8 cellular contexts compared by ENCODE assay signal in the genomic region with DNA sequence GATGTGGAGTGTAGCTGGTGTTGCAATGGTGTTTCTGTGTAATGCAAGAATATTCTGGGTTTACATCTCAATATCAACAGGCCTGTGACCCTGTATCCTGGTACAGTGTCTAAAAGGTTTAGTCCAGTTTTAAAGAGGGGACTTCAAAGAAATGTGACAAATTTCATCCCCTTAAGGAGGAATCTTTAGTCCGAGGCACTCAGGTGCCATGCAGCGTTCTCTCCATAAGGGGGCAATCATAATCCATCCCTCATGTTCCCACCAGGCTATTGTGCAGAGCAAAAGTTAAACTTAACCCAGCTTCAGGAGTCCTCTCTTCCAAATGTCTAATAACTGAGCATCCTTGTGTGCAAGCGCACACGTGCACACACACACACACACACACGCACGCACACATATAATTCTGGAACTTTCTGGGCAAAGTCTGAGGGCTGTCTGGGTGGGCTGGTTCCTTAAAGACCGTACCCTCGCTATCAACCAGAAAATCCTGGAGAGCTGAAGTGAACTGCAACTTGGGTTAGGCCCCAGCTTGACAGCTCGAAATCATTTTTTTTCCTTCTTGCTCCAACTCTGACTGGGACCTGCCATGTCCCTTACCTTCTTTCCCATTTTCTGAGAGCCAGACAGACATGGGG. TPM values are rescaled to one million over a fixed set of nuclear protein-coding genes. Genes with fewer than 3 reads are reported as not detected.
DNase-seq lines count a peak whose midpoint lies in the region; ATAC-seq, FAIRE-seq and TF ChIP-seq lines count a peak whose summit lies in the region.

No MANE protein-coding gene starts in this region.

- H3K36me3 ChIP-seq in K562 (ENCODE audit: control insufficient read depth, insufficient read depth, low read length) = no peaks in the 10 kb centered on the region
- H3K36me3 ChIP-seq in kidney (ENCODE audit: control insufficient read depth in 1 of 2, insufficient read depth in 2 of 2, low read length in 2 of 2) = no peaks in the 10 kb centered on the region

- no peaks in the 10 kb centered on the region for H4K20me1 ChIP-seq in K562 (replicated peaks; ENCODE audit: control insufficient read depth, insufficient read depth, low read length)

- no peak for TF ChIP-seq POLR2A in K562 (conservative IDR thresholded peaks at IDR 0.05)

- peaks cover 19% of the 10 kb centered on the region for H3K4me1 Mint-ChIP-seq in type B pancreatic cell (ENCODE audit: unreplicated experiment)

- 25% methylated on average over 9 of the region's 9 CpGs for WGBS in K562 (ENCODE audit: insufficient coverage, low coverage, missing lambda C conversion rate)

- no peak overlapping the region for H2AFZ ChIP-seq in K562 (ENCODE audit: low read depth, low read length)

- H3K4me1 ChIP-seq in K562 (replicated peaks in 1 of 2; ENCODE audit: control insufficient read depth in 2 of 2, insufficient read depth in 2 of 2, low read length in 2 of 2) (peaks cover 7 to 9% of the 10 kb centered on the region in 2 experiments), kidney (ENCODE audit: control insufficient read depth in 1 of 2, insufficient read depth in 1 of 2, low read depth in 1 of 2, low read length in 2 of 2) (no peaks in the 10 kb centered on the region)

- no peak overlapping the region for H3K9ac ChIP-seq in K562 (ENCODE audit: insufficient read depth in 1 of 2, low read depth in 2 of 2, low read length in 2 of 2)
- H3K9ac ChIP-seq in kidney (ENCODE audit: low read length in 2 of 2) = no peak overlapping the region

- TF ChIP-seq CTCF in GM12873 (IDR thresholded peaks at IDR 0.05; ENCODE audit: insufficient read depth, low read depth, low read length, missing control alignments) = peak; percentile 76
- TF ChIP-seq CTCF in K562 (IDR thresholded peaks at IDR 0.05 in 2 of 3, conservative IDR thresholded peaks at IDR 0.05 in 1 of 3; ENCODE audit: insufficient read depth in 2 of 3, low read depth in 1 of 3, low read length in 3 of 3) = peak; percentile 77 to 91 (median 90)
- TF ChIP-seq CTCF in kidney (IDR thresholded peaks at IDR 0.05; ENCODE audit: borderline replicate concordance, extremely low read depth, insufficient read depth) = peak; percentile 57
- peak; percentile 89 for TF ChIP-seq CTCF in type B pancreatic cell (conservative IDR thresholded peaks at IDR 0.05)

- CTCF ChIA-PET in K562 (lab: Yijun Ruan, JAX; ENCODE audit: low intra/inter-chr PET ratio) = interaction anchor here (1.5 kb wide), 1 partner anchor 639 kb away, joined by 9 read pairs; no protein-coding TSS in a partner anchor

- peak; percentile 95 for FAIRE-seq in K562 (lab: Jason Lieb, UNC)
- FAIRE-seq in kidney (lab: Jason Lieb, UNC) = no peak

- POLR2A ChIA-PET in K562 (lab: Yijun Ruan, JAX) = interaction anchor here (0.5 to 0.7 kb wide), 2 partner anchors 11 to 637 kb away, joined by 3 read pairs; no protein-coding TSS in a partner anchor

- no peaks in the 10 kb centered on the region for H3K36me3 Mint-ChIP-seq in type B pancreatic cell

- H3K27ac Mint-ChIP-seq in type B pancreatic cell = no peak overlapping the region

- H3K27me3 Mint-ChIP-seq in type B pancreatic cell = no peaks in the 10 kb centered on the region

- DNase-seq in AG08396 (ENCODE audit: low spot score) (peak; percentile 81), NCI-H226 (peak; percentile 11), K562 (ENCODE audit: extremely low read depth in 1 of 4, low spot score in 3 of 4) (peak; percentile 59 to 77 (median 66)), kidney (no peak), type B pancreatic cell (ENCODE audit: extremely low spot score, unreplicated experiment) (no peak), NK-92 (lab: John Stamatoyannopoulos, UW; ENCODE audit: unreplicated experiment) (no peak)

- intact Hi-C loops in K562 (cut with micrococcal nuclease) = loop anchor here (2.0 kb wide), 2 partner anchors 137 to 639 kb away; no protein-coding TSS in a partner anchor
- intact Hi-C loops in kidney (cut with DNase I) = no loop called here

- H3K4me3 ChIP-seq in K562 (no peak overlapping the region), kidney (ENCODE audit: low read length in 2 of 2) (no peak overlapping the region)

- ATAC-seq in K562 (peak; percentile 91), GM18511 (IDR thresholded peaks at IDR 0.05; ENCODE audit: unreplicated experiment) (no peak)

- no peak overlapping the region for H3K4me3 Mint-ChIP-seq in type B pancreatic cell

- TF ChIP-seq RAD21 in K562 (CRISPR knock-in tag; conservative IDR thresholded peaks at IDR 0.05 in 1 of 2, IDR thresholded peaks at IDR 0.05 in 1 of 2) = peak; percentile 71 to 88

- TF ChIP-seq EP300 in K562 (IDR thresholded peaks at IDR 0.05; ENCODE audit: low read length) = no peak

- H3K9me3 ChIP-seq in K562 (replicated peaks; ENCODE audit: control insufficient read depth, insufficient read depth, low read depth, low read length) = no peaks in the 10 kb centered on the region
- no peaks in the 10 kb centered on the region for H3K9me3 ChIP-seq in kidney (ENCODE audit: control insufficient read depth in 1 of 2, low read length in 2 of 2)

- no TSS peak for BruUV-seq in K562 (replicated peaks; lab: Mats Ljungman, UMichigan)

- no peak overlapping the region for H3K4me2 ChIP-seq in K562 (ENCODE audit: insufficient read depth, low read length)

- H3K79me2 ChIP-seq in K562 (ENCODE audit: control insufficient read depth, insufficient read depth, low read length) = no peaks in the 10 kb centered on the region

- H3K9me3 Mint-ChIP-seq in type B pancreatic cell = no peaks in the 10 kb centered on the region

- H3K27ac ChIP-seq in K562 (ENCODE audit: extremely low read depth, low read depth, low read length) = no peak overlapping the region
- no peak overlapping the region for H3K27ac ChIP-seq in kidney (ENCODE audit: low read depth in 2 of 2, low read length in 2 of 2)

- in situ Hi-C loops in K562 (cut with MboI) = loop anchor here (10.0 kb wide), 1 partner anchor 633 kb away; no protein-coding TSS in a partner anchor

- H3K27me3 ChIP-seq in K562 (ENCODE audit: control insufficient read depth in 2 of 2, insufficient read depth in 2 of 2, low read length in 2 of 2) = no peaks in the 10 kb centered on the region

- no peaks in the 10 kb centered on the region for H3K9me1 ChIP-seq in K562 (ENCODE audit: control insufficient read depth, insufficient read depth, low read length)

TF ChIP-seq in K562, 482 proteins besides CTCF, POLR2A, EP300 and RAD21 (continues in another document):
- TF ChIP-seq, protein P1, sequence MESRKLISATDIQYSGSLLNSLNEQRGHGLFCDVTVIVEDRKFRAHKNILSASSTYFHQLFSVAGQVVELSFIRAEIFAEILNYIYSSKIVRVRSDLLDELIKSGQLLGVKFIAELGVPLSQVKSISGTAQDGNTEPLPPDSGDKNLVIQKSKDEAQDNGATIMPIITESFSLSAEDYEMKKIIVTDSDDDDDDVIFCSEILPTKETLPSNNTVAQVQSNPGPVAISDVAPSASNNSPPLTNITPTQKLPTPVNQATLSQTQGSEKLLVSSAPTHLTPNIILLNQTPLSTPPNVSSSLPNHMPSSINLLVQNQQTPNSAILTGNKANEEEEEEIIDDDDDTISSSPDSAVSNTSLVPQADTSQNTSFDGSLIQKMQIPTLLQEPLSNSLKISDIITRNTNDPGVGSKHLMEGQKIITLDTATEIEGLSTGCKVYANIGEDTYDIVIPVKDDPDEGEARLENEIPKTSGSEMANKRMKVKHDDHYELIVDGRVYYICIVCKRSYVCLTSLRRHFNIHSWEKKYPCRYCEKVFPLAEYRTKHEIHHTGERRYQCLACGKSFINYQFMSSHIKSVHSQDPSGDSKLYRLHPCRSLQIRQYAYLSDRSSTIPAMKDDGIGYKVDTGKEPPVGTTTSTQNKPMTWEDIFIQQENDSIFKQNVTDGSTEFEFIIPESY (CRISPR knock-in tag; IDR thresholded peaks at IDR 0.05) = no peak
- TF ChIP-seq, protein P2, sequence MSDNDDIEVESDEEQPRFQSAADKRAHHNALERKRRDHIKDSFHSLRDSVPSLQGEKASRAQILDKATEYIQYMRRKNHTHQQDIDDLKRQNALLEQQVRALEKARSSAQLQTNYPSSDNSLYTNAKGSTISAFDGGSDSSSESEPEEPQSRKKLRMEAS (CRISPR knock-in tag; IDR thresholded peaks at IDR 0.05) = 0 out of 2 replicates have a peak, but pooled peaks have one; percentile 5
- TF ChIP-seq ZNF311 (CRISPR knock-in tag; IDR thresholded peaks at IDR 0.05) (no peak), SMC3 (conservative IDR thresholded peaks at IDR 0.05; ENCODE audit: insufficient read depth, low read depth, low read length) (peak; percentile 61), THRAP3 (IDR thresholded peaks at IDR 0.05; ENCODE audit: borderline replicate concordance) (no peak), RB1 (IDR thresholded peaks at IDR 0.05; ENCODE audit: low read depth) (peak; percentile 37; the same call in 1 of the 2 replicates), KLF16 (IDR thresholded peaks at IDR 0.05) (0 out of 2 replicates have a peak, but pooled peaks have one; percentile 16), STAG1 (CRISPR knock-in tag; IDR thresholded peaks at IDR 0.05; ENCODE audit: borderline replicate concordance) (peak; percentile 82; the same call in 1 of the 2 replicates), MCM7 (IDR thresholded peaks at IDR 0.05) (no peak), U2AF2 (optimal IDR thresholded peaks at IDR 0.05; ENCODE audit: low read depth, low read length) (no peak), FOXK2 (conservative IDR thresholded peaks at IDR 0.05 in 1 of 2, IDR thresholded peaks at IDR 0.05 in 1 of 2; ENCODE audit: low read depth in 2 of 2) (no peak)

RNA-seq across cellular contexts. Expression of a gene that starts 46.0 kb away (rescaled TPM):
- 0.67 and 3.0 TPM in 2 replicates for total RNA-seq in K562 (2011; cell fraction: chromatin; rRNA removed; ENCODE audit: low replicate concordance)
- 2.5 and 3.2 TPM in 2 replicates for total RNA-seq in K562 (2011; cell fraction: nucleolus; rRNA removed)
- total RNA-seq in K562 (2011; cell fraction: nucleoplasm; rRNA removed) = 0.76 and 0.88 TPM in 2 replicates
- 0.53 and 0.64 TPM in 2 replicates for total RNA-seq in K562 (2014; rRNA removed)
- 0.13 and 0.18 TPM in 2 replicates for total RNA-seq in K562 (2014; rRNA removed; fragmentation: Illumina TruSeq; extraction: Trizol)
- 0.25 and 0.38 TPM in 2 replicates for total RNA-seq in K562 (2015; rRNA removed; fragmentation: Illumina TruSeq; extraction: Trizol)
- 1.2 and 1.3 TPM in 2 replicates for total RNA-seq in K562 (2021)
- polyA plus RNA-seq in K562 (2011; rRNA removed) = 0.18 and 0.28 TPM in 2 replicates
- 0.19 and 0.67 TPM in 2 replicates for polyA plus RNA-seq in K562 (2011; cell fraction: cytosol; rRNA removed)
- 1.3 and 2.9 TPM in 2 replicates for polyA plus RNA-seq in K562 (2011; cell fraction: nucleus; rRNA removed)
- polyA plus RNA-seq in K562 (2012) = 0.25 and 0.68 TPM in 2 replicates
- 0.13 and 0.29 TPM in 2 replicates for polyA plus RNA-seq in K562 (2014; fragmentation: Illumina TruSeq; extraction: Trizol)
- polyA plus RNA-seq in K562 (2014; fragmentation: Nextera tagmentation; extraction: Ambion mirVana) = not detected
- polyA plus RNA-seq in K562 (2014; rRNA removed) = 0.43 and 0.44 TPM in 2 replicates
- 0.24 and 0.91 TPM in 2 replicates for polyA minus RNA-seq in K562 (2011; rRNA and poly(A)+ RNA removed)
- polyA minus RNA-seq in K562 (2011; cell fraction: cytosol; rRNA and poly(A)+ RNA removed) = 1.3 and 2.3 TPM in 2 replicates
- polyA minus RNA-seq in K562 (2011; cell fraction: nucleus; rRNA and poly(A)+ RNA removed) = 1.1 and 1.2 TPM in 2 replicates
- 0.88 TPM for total RNA-seq in kidney
- polyA plus RNA-seq in kidney (ENCODE audit: insufficient read depth, low read depth, low replicate concordance) = 8.4 TPM
- 1.1 and 61.1 TPM in 2 replicates for total RNA-seq in type B pancreatic cell (ENCODE audit: low replicate concordance)

Comparison
In these comparisons a context has a peak if more than half of its experiments do, and no peak if none do; other contexts are left out.
1. DNase-seq: peak in AG08396 (single experiment), NCI-H226 (single experiment) and K562 (4 of 4); none in kidney (single experiment), type B pancreatic cell (single experiment) and NK-92 (single experiment).
2. Peak in every context shown above with its lines, with median percentiles within 50 percentile points of each other: CTCF ChIP-seq.